In the genomic region with DNA sequence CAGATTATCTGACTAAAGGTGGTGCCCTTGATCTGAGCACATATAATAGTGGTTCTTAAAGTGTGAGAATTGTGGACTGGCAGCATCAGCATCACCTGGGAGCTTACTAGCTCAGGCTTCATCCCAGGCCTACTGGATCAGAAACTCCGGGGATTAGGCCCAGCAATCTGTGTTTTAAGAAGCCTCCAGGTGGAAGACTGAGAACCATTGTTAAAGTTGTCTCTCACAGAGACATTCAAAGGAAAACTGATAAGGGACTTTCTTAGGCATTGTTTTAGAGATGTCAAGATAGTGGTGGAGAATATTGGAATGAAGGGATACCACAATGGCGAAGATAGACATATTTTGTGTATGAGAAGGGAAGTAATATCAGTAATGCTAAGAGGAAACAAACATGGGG, we compare ENCODE assay signal across 12 cellular contexts. TPM values are rescaled to one million over a fixed set of nuclear protein-coding genes. Genes with fewer than 3 reads are reported as not detected.
DNase-seq lines count a peak whose midpoint lies in the region; ATAC-seq and TF ChIP-seq lines count a peak whose summit lies in the region.
"Had no signal": no experiment of that assay in that cellular context is flagged by ENCODE, and none has a peak within 500 bp of the region (broad histone marks: within the 10 kb centered on the region; RNA-seq: fewer than 3 reads in every experiment).

No MANE protein-coding gene starts in this region.

- POLR2A ChIA-PET in activated CD8-positive, alpha-beta T cell treated with anti-CD3 and anti-CD28 coated beads for 36 hours (lab: Charles Lee), result no interaction called here
- POLR2A ChIA-PET in activated CD8-positive, alpha-beta T cell treated with anti-CD3 and anti-CD28 coated beads, Interleukin-2, amount 10 ng/mL, durations not matched to agents 7 days and 5 days (lab: Charles Lee), result no interaction called here
- POLR2A ChIA-PET in HCT116 (lab: Charles Lee) (no interaction called here), Caco-2 (lab: Charles Lee) (no interaction called here)

- TF ChIP-seq POLR2A in HCT116 (IDR thresholded peaks at IDR 0.05; ENCODE audit: borderline replicate concordance, extremely low read depth, insufficient read depth, insufficient read length), result no peak

- RAD21 ChIA-PET in HCT116 (lab: Charles Lee; ENCODE audit: low non-redundant PET in 1 of 2, low total read pairs in 2 of 2, uncharacterized antibody in 2 of 2, unreplicated experiment in 2 of 2), result no interaction called here

- intact Hi-C loops in activated CD8-positive, alpha-beta T cell treated with anti-CD3 and anti-CD28 coated beads for 36 hours (cut with micrococcal nuclease), result no loop called here
- intact Hi-C loops in HCT116 (cut with micrococcal nuclease), result loop anchor here (10.0 kb wide), 1 partner anchor 141 kb away; the partner anchor contains the start of gene NR4A3
- intact Hi-C loops in Caco-2 (cut with micrococcal nuclease; ENCODE audit: unreplicated experiment), result loop anchor here (5.0 kb wide), 1 partner anchor 144 kb away; the partner anchor contains the start of gene NR4A3

- H3K27ac Mint-ChIP-seq in activated CD8-positive, alpha-beta T cell treated with anti-CD3 and anti-CD28 coated beads for 36 hours, result peak overlapping the region; percentile 41
- no peak overlapping the region for H3K27ac Mint-ChIP-seq in activated CD8-positive, alpha-beta T cell treated with anti-CD3 and anti-CD28 coated beads, Interleukin-2, amount 10 ng/mL, durations not matched to agents 7 days and 5 days
- peak overlapping the region; percentile 80 for H3K27ac Mint-ChIP-seq in endodermal cell
- H3K27ac Mint-ChIP-seq in Caco-2 (ENCODE audit: unreplicated experiment), result no peak overlapping the region
- H3K27ac Mint-ChIP-seq: HFFc6 had no signal

- no peaks in the 10 kb centered on the region for H3K79me2 ChIP-seq in HCT116 (ENCODE audit: insufficient read depth, low read length)

- H3K9me3 Mint-ChIP-seq in activated CD8-positive, alpha-beta T cell treated with anti-CD3 and anti-CD28 coated beads for 36 hours, result no peaks in the 10 kb centered on the region
- no peaks in the 10 kb centered on the region for H3K9me3 Mint-ChIP-seq in activated CD8-positive, alpha-beta T cell treated with anti-CD3 and anti-CD28 coated beads, Interleukin-2, amount 10 ng/mL, durations not matched to agents 7 days and 5 days (ENCODE audit: insufficient read depth)
- no peaks in the 10 kb centered on the region for H3K9me3 Mint-ChIP-seq in endodermal cell
- no peaks in the 10 kb centered on the region for H3K9me3 Mint-ChIP-seq in Caco-2 (ENCODE audit: unreplicated experiment)
- H3K9me3 Mint-ChIP-seq: HFFc6 had no signal

- H3K27me3 ChIP-seq in HCT116 (ENCODE audit: insufficient read depth, low read length), result no peaks in the 10 kb centered on the region
- no peaks in the 10 kb centered on the region for H3K27me3 ChIP-seq in endodermal cell (ENCODE audit: control insufficient read depth, insufficient read depth, low read length, poor library complexity, severe bottlenecking)
- no peaks in the 10 kb centered on the region for H3K27me3 ChIP-seq in Caco-2 (replicated peaks; ENCODE audit: control insufficient read depth, insufficient read depth, low read length)
- H3K27me3 ChIP-seq: BLaER1 had no signal

- no peaks in the 10 kb centered on the region for H3K9me3 ChIP-seq in HCT116 (ENCODE audit: control insufficient read depth in 1 of 2, insufficient read depth in 1 of 2, low read depth in 1 of 2, low read length in 2 of 2)
- H3K9me3 ChIP-seq in endodermal cell (ENCODE audit: control insufficient read depth, low read length), result no peaks in the 10 kb centered on the region
- no peaks in the 10 kb centered on the region for H3K9me3 ChIP-seq in Caco-2
- H3K9me3 ChIP-seq: BLaER1, HAP-1 had no signal

- no peak overlapping the region for H3K4me3 Mint-ChIP-seq in activated CD8-positive, alpha-beta T cell treated with anti-CD3 and anti-CD28 coated beads for 36 hours
- H3K4me3 Mint-ChIP-seq in activated CD8-positive, alpha-beta T cell treated with anti-CD3 and anti-CD28 coated beads, Interleukin-2, amount 10 ng/mL, durations not matched to agents 7 days and 5 days, result no peak overlapping the region
- H3K4me3 Mint-ChIP-seq in endodermal cell (no peak overlapping the region), Caco-2 (ENCODE audit: unreplicated experiment) (no peak overlapping the region)
- H3K4me3 Mint-ChIP-seq: HFFc6 had no signal

- H3K36me3 ChIP-seq in HCT116 (ENCODE audit: control insufficient read depth in 1 of 2, insufficient read depth in 2 of 2, low read length in 2 of 2) (no peaks in the 10 kb centered on the region), endodermal cell (ENCODE audit: control insufficient read depth, insufficient read depth, low read length) (peaks cover 24% of the 10 kb centered on the region), Caco-2 (ENCODE audit: control insufficient read depth, insufficient read depth, low read length) (no peaks in the 10 kb centered on the region)

- H3K36me3 Mint-ChIP-seq in activated CD8-positive, alpha-beta T cell treated with anti-CD3 and anti-CD28 coated beads for 36 hours (ENCODE audit: low read depth), result peaks cover 32% of the 10 kb centered on the region
- peaks cover 35% of the 10 kb centered on the region for H3K36me3 Mint-ChIP-seq in activated CD8-positive, alpha-beta T cell treated with anti-CD3 and anti-CD28 coated beads, Interleukin-2, amount 10 ng/mL, durations not matched to agents 7 days and 5 days (ENCODE audit: low read depth)
- H3K36me3 Mint-ChIP-seq in endodermal cell (ENCODE audit: low read depth), result peaks cover 19% of the 10 kb centered on the region
- H3K36me3 Mint-ChIP-seq in Caco-2 (ENCODE audit: insufficient read depth, unreplicated experiment), result peaks cover 22% of the 10 kb centered on the region

- H3K4me1 ChIP-seq in HCT116 (ENCODE audit: control insufficient read depth in 1 of 2, insufficient read depth in 2 of 2, low read length in 2 of 2) (peaks cover 15 to 18% of the 10 kb centered on the region in 2 experiments), endodermal cell (ENCODE audit: control insufficient read depth, insufficient read depth, low read length) (peaks cover 28% of the 10 kb centered on the region), Caco-2 (peaks cover 14% of the 10 kb centered on the region)
- H3K4me1 ChIP-seq: BLaER1, HAP-1 had no signal

- H3K4me2 ChIP-seq in HCT116 (ENCODE audit: low read length), result peak overlapping the region; percentile 45; the same call in 1 of the 2 replicates
- H3K4me2 ChIP-seq: BLaER1 had no signal

- no peaks in the 10 kb centered on the region for H3K27me3 Mint-ChIP-seq in activated CD8-positive, alpha-beta T cell treated with anti-CD3 and anti-CD28 coated beads for 36 hours
- H3K27me3 Mint-ChIP-seq in activated CD8-positive, alpha-beta T cell treated with anti-CD3 and anti-CD28 coated beads, Interleukin-2, amount 10 ng/mL, durations not matched to agents 7 days and 5 days (ENCODE audit: low read depth), result no peaks in the 10 kb centered on the region
- H3K27me3 Mint-ChIP-seq in endodermal cell (ENCODE audit: insufficient read depth) (no peaks in the 10 kb centered on the region), Caco-2 (ENCODE audit: insufficient read depth, unreplicated experiment) (no peaks in the 10 kb centered on the region)

- H2AFZ ChIP-seq in HCT116 (ENCODE audit: low read depth, low read length, poor library complexity, severe bottlenecking), result no peak overlapping the region

- H3K9ac ChIP-seq in HCT116 (ENCODE audit: low read length) (no peak overlapping the region), endodermal cell (ENCODE audit: extremely low read depth, low read length, poor library complexity, severe bottlenecking) (peak overlapping the region; percentile 58)
- H3K9ac ChIP-seq: BLaER1 had no signal

- no peak for DNase-seq in activated CD8-positive, alpha-beta T cell treated with anti-CD3 and anti-CD28 coated beads for 36 hours
- no peak for DNase-seq in activated CD8-positive, alpha-beta T cell treated with anti-CD3 and anti-CD28 coated beads, Interleukin-2, amount 10 ng/mL, durations not matched to agents 7 days and 5 days
- no peak for DNase-seq in HCT116 (ENCODE audit: low read depth, low spot score)
- DNase-seq in endodermal cell, result peak; percentile 63
- no peak for DNase-seq in mesenteric fat pad (ENCODE audit: low spot score)
- DNase-seq in Caco-2, result no peak
- DNase-seq: AML-193, DMS79, HFFc6 had no signal

- TF ChIP-seq CTCF in activated CD8-positive, alpha-beta T cell treated with anti-CD3 and anti-CD28 coated beads for 36 hours (IDR thresholded peaks at IDR 0.05), result no peak
- TF ChIP-seq CTCF in HCT116 (IDR thresholded peaks at IDR 0.05 in 2 of 3, conservative IDR thresholded peaks at IDR 0.05 in 1 of 3; ENCODE audit: borderline replicate concordance in 1 of 3, insufficient read depth in 1 of 3, low read depth in 2 of 3, low read length in 2 of 3) (no peak), endodermal cell (conservative IDR thresholded peaks at IDR 0.05) (no peak), Caco-2 (IDR thresholded peaks at IDR 0.05; ENCODE audit: insufficient read depth in 1 of 2, low read depth in 1 of 2, low read length in 1 of 2, severe bottlenecking in 1 of 2, unreplicated experiment in 1 of 2) (no peak)

- CTCF ChIA-PET in activated CD8-positive, alpha-beta T cell treated with anti-CD3 and anti-CD28 coated beads for 36 hours (lab: Charles Lee), result interaction anchor here (0.9 kb wide), 1 partner anchor 68 kb away, joined by 3 read pairs; no protein-coding TSS in a partner anchor
- CTCF ChIA-PET in activated CD8-positive, alpha-beta T cell treated with anti-CD3 and anti-CD28 coated beads, Interleukin-2, amount 10 ng/mL, durations not matched to agents 7 days and 5 days (lab: Charles Lee), result interaction anchor here (0.7 kb wide), 1 partner anchor 735 kb away, joined by 3 read pairs; no protein-coding TSS in a partner anchor
- CTCF ChIA-PET in HCT116 (lab: Charles Lee) (no interaction called here), Caco-2 (lab: Charles Lee) (no interaction called here)

- no TSS peak for BruUV-seq in HCT116 (replicated peaks; lab: Mats Ljungman, UMichigan)
- BruUV-seq in Caco-2 (replicated peaks; lab: Mats Ljungman, UMichigan), result no TSS peak

- H4K20me1 ChIP-seq in HCT116 (ENCODE audit: insufficient read depth), result no peaks in the 10 kb centered on the region
- H4K20me1 ChIP-seq: BLaER1 had no signal

- no peak overlapping the region; the same call in 1 of the 2 replicates for H3K27ac ChIP-seq in HCT116 (ENCODE audit: low read depth, low read length)
- H3K27ac ChIP-seq in endodermal cell (ENCODE audit: low read depth, low read length), result no peak overlapping the region
- H3K27ac ChIP-seq: BLaER1 had no signal

- peaks cover 4% of the 10 kb centered on the region for H3K4me1 Mint-ChIP-seq in activated CD8-positive, alpha-beta T cell treated with anti-CD3 and anti-CD28 coated beads for 36 hours (ENCODE audit: low read depth)
- H3K4me1 Mint-ChIP-seq in activated CD8-positive, alpha-beta T cell treated with anti-CD3 and anti-CD28 coated beads, Interleukin-2, amount 10 ng/mL, durations not matched to agents 7 days and 5 days (ENCODE audit: low read depth), result no peaks in the 10 kb centered on the region
- H3K4me1 Mint-ChIP-seq in endodermal cell, result peaks cover 43% of the 10 kb centered on the region
- H3K4me1 Mint-ChIP-seq in Caco-2 (ENCODE audit: low read depth, unreplicated experiment), result peaks cover 7% of the 10 kb centered on the region

- TF ChIP-seq RAD21 in HCT116 (IDR thresholded peaks at IDR 0.05; ENCODE audit: low read depth), result no peak

- H3K4me3 ChIP-seq in HCT116 (replicated peaks in 1 of 2; ENCODE audit: low read depth in 1 of 2, low read length in 2 of 2), result no peak overlapping the region
- peak overlapping the region; percentile 61 for H3K4me3 ChIP-seq in endodermal cell (ENCODE audit: low read length)
- H3K4me3 ChIP-seq in Caco-2 (ENCODE audit: low read depth, low read length), result no peak overlapping the region
- H3K4me3 ChIP-seq: BLaER1, HAP-1 had no signal

- no peak for ATAC-seq in activated CD8-positive, alpha-beta T cell treated with anti-CD3 and anti-CD28 coated beads for 36 hours
- ATAC-seq in activated CD8-positive, alpha-beta T cell treated with anti-CD3 and anti-CD28 coated beads, Interleukin-2, amount 10 ng/mL, durations not matched to agents 7 days and 5 days, result no peak
- no peak; the same call in 1 of the 2 replicates for ATAC-seq in HCT116
- no peak for ATAC-seq in GM21423 (IDR thresholded peaks at IDR 0.05; ENCODE audit: unreplicated experiment)

- no peaks in the 10 kb centered on the region for H3K9me2 ChIP-seq in HCT116 (ENCODE audit: insufficient read depth)

- WGBS in endodermal cell (ENCODE audit: insufficient coverage in 1 of 2, insufficient read length in 1 of 2), 2 experiments, result 54 to 75% methylated on average over 2 of the region's 2 CpGs

RNA-seq across cellular contexts. Expression of gene STX17, which starts 59.5 kb away (rescaled TPM):
- 10 to 100 TPM; 33.3 to 41.9 TPM for total RNA-seq in activated CD8-positive, alpha-beta T cell treated with anti-CD3 and anti-CD28 coated beads for 36 hours
- 10 to 100 TPM; 35.3 to 40.0 TPM for total RNA-seq in activated CD8-positive, alpha-beta T cell treated with anti-CD3 and anti-CD28 coated beads, Interleukin-2, amount 10 ng/mL, durations not matched to agents 7 days and 5 days
- total RNA-seq in HCT116 (2021; ENCODE audit: unreplicated experiment) (24.6 TPM), endodermal cell (10 to 100 TPM; 31.6 to 47.4 TPM), mesenteric fat pad (26.1 TPM), Caco-2 (2022) (40.2 and 41.1 TPM in 2 replicates)
- 5.7 and 7.8 TPM in 2 replicates for polyA plus RNA-seq in HCT116 (2012)
- 16.8 TPM for polyA plus RNA-seq in endodermal cell (2013, experiment 1 of 2)
- polyA plus RNA-seq in endodermal cell (2013, experiment 2 of 2), result 23.0 TPM

Comparison
In these comparisons a context has a peak if more than half of its experiments do, and no peak if none do; other contexts are left out.
1. H3K27ac Mint-ChIP-seq: peak in activated CD8-positive, alpha-beta T cell treated with anti-CD3 and anti-CD28 coated beads for 36 hours (single experiment) and endodermal cell (single experiment); none in activated CD8-positive, alpha-beta T cell treated with anti-CD3 and anti-CD28 coated beads, Interleukin-2, amount 10 ng/mL, durations not matched to agents 7 days and 5 days (single experiment) and Caco-2 (single experiment).
2. CTCF ChIA-PET loops: an anchor here in activated CD8-positive, alpha-beta T cell treated with anti-CD3 and anti-CD28 coated beads for 36 hours (0.9 kb wide) and activated CD8-positive, alpha-beta T cell treated with anti-CD3 and anti-CD28 coated beads, Interleukin-2, amount 10 ng/mL, durations not matched to agents 7 days and 5 days (0.7 kb wide); none called in HCT116 and Caco-2.